In genomic region chr11:64249038-64249437, GRCh38 we compare ENCODE assay signal across 22 cellular contexts. TPM values are rescaled to one million over a fixed set of nuclear protein-coding genes. Genes with fewer than 3 reads are reported as not detected.
DNase-seq lines count a peak whose midpoint lies in the region; ATAC-seq lines count a peak whose summit lies in the region.
"Had no signal": no experiment of that assay in that cellular context is flagged by ENCODE, and none has a peak within 500 bp of the region (broad histone marks: within the 10 kb centered on the region; RNA-seq: fewer than 3 reads in every experiment).

No MANE protein-coding gene starts in this region.

- peak overlapping the region; percentile 92 to 100 (median 99); a peak in 20 of 22 replicates for H3K4me2 ChIP-seq in BLaER1 treated with 17β-estradiol and CSF1 and Interleukin-3, amounts not matched to agents 10 nM and 100 nM
- H3K4me2 ChIP-seq in mesenchymal stem cell (ENCODE audit: low read length, poor library complexity, severe bottlenecking): no peak overlapping the region

- peak overlapping the region in 1 of 10 experiments; percentile 8; a peak in 1 of 20 replicates for H3K4me3 ChIP-seq in BLaER1 treated with 17β-estradiol and CSF1 and Interleukin-3, amounts not matched to agents 10 nM and 100 nM
- 0 out of 2 replicates have a peak overlapping the region, but pooled peaks have one; percentile 3 for H3K4me3 ChIP-seq in HUES48 (ENCODE audit: low read depth, low read length)
- no peak overlapping the region for H3K4me3 ChIP-seq in mesenchymal stem cell (ENCODE audit: insufficient read depth in 1 of 2, low read depth in 1 of 2, low read length in 2 of 2)
- H3K4me3 ChIP-seq: lower lobe of right lung, vagina had no signal

- H3K4me1 Mint-ChIP-seq in activated T-helper 17 cell treated with anti-CD3 and anti-CD28 coated beads, Interleukin-2, amount 50 U/mL, for 72 hours: peaks cover 9% of the 10 kb centered on the region

- peaks cover 13 to 44% (median 32%) of the 10 kb centered on the region in 11 experiments; a peak in 21 of 22 replicates for H4K20me1 ChIP-seq in BLaER1 treated with 17β-estradiol and CSF1 and Interleukin-3, amounts not matched to agents 10 nM and 100 nM

- H3K4me3 Mint-ChIP-seq in activated T-helper 17 cell treated with anti-CD3 and anti-CD28 coated beads, Interleukin-2, amount 50 U/mL, for 72 hours: peak overlapping the region; percentile 11
- H3K4me3 Mint-ChIP-seq: activated CD8-positive, alpha-beta memory T cell treated with anti-CD3 and anti-CD28 coated beads, Interleukin-2, amount 10 ng/mL, durations not matched to agents 7 days and 5 days had no signal

- H2AK5ac ChIP-seq in mesenchymal stem cell (ENCODE audit: low read length, severe bottlenecking): no peak overlapping the region

- H3K27ac Mint-ChIP-seq in activated T-helper 17 cell treated with anti-CD3 and anti-CD28 coated beads, Interleukin-2, amount 50 U/mL, for 72 hours: no peak overlapping the region
- H3K27ac Mint-ChIP-seq: activated CD8-positive, alpha-beta memory T cell treated with anti-CD3 and anti-CD28 coated beads, Interleukin-2, amount 10 ng/mL, durations not matched to agents 7 days and 5 days had no signal

- 96% methylated on average over 4 of the region's 4 CpGs for WGBS in mesenchymal stem cell

- H3K36me3 Mint-ChIP-seq in activated T-helper 17 cell treated with anti-CD3 and anti-CD28 coated beads, Interleukin-2, amount 50 U/mL, for 72 hours (ENCODE audit: low read depth): peaks cover 31% of the 10 kb centered on the region
- H3K36me3 Mint-ChIP-seq: activated CD8-positive, alpha-beta memory T cell treated with anti-CD3 and anti-CD28 coated beads, Interleukin-2, amount 10 ng/mL, durations not matched to agents 7 days and 5 days had no signal

- no peak overlapping the region for H2BK5ac ChIP-seq in mesenchymal stem cell (ENCODE audit: low read depth, low read length, poor library complexity, severe bottlenecking)

- H3K9me3 ChIP-seq in BLaER1 treated with 17β-estradiol and CSF1 and Interleukin-3, amounts not matched to agents 10 nM and 100 nM (replicated peaks in 1 of 11): no peaks in the 10 kb centered on the region
- no peaks in the 10 kb centered on the region for H3K9me3 ChIP-seq in HUES48 (ENCODE audit: control insufficient read depth, insufficient read depth, low read length)
- H3K9me3 ChIP-seq in mesenchymal stem cell (ENCODE audit: control insufficient read depth, low read length): no peaks in the 10 kb centered on the region
- H3K9me3 ChIP-seq: lower lobe of right lung, vagina had no signal

- peaks cover 53 to 82% (median 77%) of the 10 kb centered on the region in 10 experiments for H3K4me1 ChIP-seq in BLaER1 treated with 17β-estradiol and CSF1 and Interleukin-3, amounts not matched to agents 10 nM and 100 nM
- H3K4me1 ChIP-seq in HUES48 (ENCODE audit: control insufficient read depth, insufficient read depth, low read length) (peaks cover 42% of the 10 kb centered on the region), mesenchymal stem cell (ENCODE audit: control insufficient read depth, insufficient read depth, low read depth, low read length) (peaks cover 43% of the 10 kb centered on the region)

- no peak overlapping the region for H3K23ac ChIP-seq in mesenchymal stem cell (ENCODE audit: low read length in 2 of 2)

- no peaks in the 10 kb centered on the region for H3K27me3 ChIP-seq in BLaER1 treated with 17β-estradiol and CSF1 and Interleukin-3, amounts not matched to agents 10 nM and 100 nM
- no peaks in the 10 kb centered on the region for H3K27me3 ChIP-seq in HUES48 (ENCODE audit: control insufficient read depth, insufficient read depth, low read length)
- H3K27me3 ChIP-seq in mesenchymal stem cell (ENCODE audit: control insufficient read depth in 1 of 2, insufficient read depth in 1 of 2, low read length in 2 of 2): no peaks in the 10 kb centered on the region
- H3K27me3 ChIP-seq: vagina had no signal

- H3K18ac ChIP-seq in mesenchymal stem cell (ENCODE audit: low read depth in 1 of 2, low read length in 2 of 2): no peak overlapping the region

- H3K79me1 ChIP-seq in mesenchymal stem cell (replicated peaks; ENCODE audit: low read length, poor library complexity, severe bottlenecking): peaks cover 12% of the 10 kb centered on the region

- H4K8ac ChIP-seq in mesenchymal stem cell (ENCODE audit: low read length): no peak overlapping the region

- no peaks in the 10 kb centered on the region for H3K9me3 Mint-ChIP-seq in activated T-helper 17 cell treated with anti-CD3 and anti-CD28 coated beads, Interleukin-2, amount 50 U/mL, for 72 hours

- peak overlapping the region in 6 of 11 experiments; percentile 28 to 95 (median 70); a peak in 10 of 22 replicates for H3K27ac ChIP-seq in BLaER1 treated with 17β-estradiol and CSF1 and Interleukin-3, amounts not matched to agents 10 nM and 100 nM
- peak overlapping the region; percentile 94 for H3K27ac ChIP-seq in HUES48 (ENCODE audit: low read depth, low read length)
- no peak overlapping the region for H3K27ac ChIP-seq in mesenchymal stem cell (ENCODE audit: low read length, poor library complexity, severe bottlenecking)
- H3K27ac ChIP-seq: lower lobe of right lung, vagina had no signal

- H2BK12ac ChIP-seq in mesenchymal stem cell (ENCODE audit: low read length in 2 of 2): no peak overlapping the region

- H4K91ac ChIP-seq in mesenchymal stem cell (ENCODE audit: low read length): peak overlapping the region; percentile 37

- H3K14ac ChIP-seq in mesenchymal stem cell (ENCODE audit: low read length in 2 of 2): no peak overlapping the region

- H2BK15ac ChIP-seq in mesenchymal stem cell (ENCODE audit: low read depth, poor library complexity, severe bottlenecking): no peak overlapping the region

- DNase-seq in mesenchymal stem cell (no peak), DMS 273 treated with DMSO at 0.1 percent for 48 hours (lab: John Stamatoyannopoulos, UW) (no peak), DMS79 (lab: John Stamatoyannopoulos, UW) (no peak), NCI-H1930 (lab: John Stamatoyannopoulos, UW) (no peak), kidney tubule cell (ENCODE audit: low spot score) (no peak)
- DNase-seq: activated CD4-positive, alpha-beta T cell treated with anti-CD3 and anti-CD28 coated beads for 1 hour; activated CD8-positive, alpha-beta memory T cell treated with anti-CD3 and anti-CD28 coated beads, Interleukin-2, amount 10 ng/mL, durations not matched to agents 7 days and 5 days; DMS79 treated with DMSO at 0.1 percent for 48 hours; erythroblast; foreskin fibroblast; GOT3; islet precursor cell; KG1; lower lobe of right lung; NCI-H1436; NCI-H526 treated with DMSO at 0.1 percent for 48 hours; nucleus accumbens; substantia nigra had no signal

- H2AFZ ChIP-seq in mesenchymal stem cell (ENCODE audit: low read depth, low read length): no peak overlapping the region

- no peaks in the 10 kb centered on the region for H3K27me3 Mint-ChIP-seq in activated T-helper 17 cell treated with anti-CD3 and anti-CD28 coated beads, Interleukin-2, amount 50 U/mL, for 72 hours
- H3K27me3 Mint-ChIP-seq: activated CD8-positive, alpha-beta memory T cell treated with anti-CD3 and anti-CD28 coated beads, Interleukin-2, amount 10 ng/mL, durations not matched to agents 7 days and 5 days had no signal

- H3K9ac ChIP-seq in BLaER1 treated with 17β-estradiol and CSF1 and Interleukin-3, amounts not matched to agents 10 nM and 100 nM: peak overlapping the region in 8 of 11 experiments; percentile 4 to 95 (median 84); a peak in 11 of 22 replicates
- H3K9ac ChIP-seq in HUES48 (ENCODE audit: low read depth, low read length) (no peak overlapping the region), mesenchymal stem cell (ENCODE audit: low read length) (peak overlapping the region; percentile 15)

- no peak for ATAC-seq in activated T-helper 17 cell treated with anti-CD3 and anti-CD28 coated beads, Interleukin-2, amount 50 U/mL, for 72 hours (replicated peaks)
- ATAC-seq: activated CD8-positive, alpha-beta memory T cell treated with anti-CD3 and anti-CD28 coated beads, Interleukin-2, amount 10 ng/mL, durations not matched to agents 7 days and 5 days; lower lobe of right lung had no signal

- H2BK120ac ChIP-seq in mesenchymal stem cell (ENCODE audit: low read depth, low read length): no peak overlapping the region

- peaks cover 4 to 15% (median 12%) of the 10 kb centered on the region in 11 experiments; a peak in 21 of 22 replicates for H3K36me3 ChIP-seq in BLaER1 treated with 17β-estradiol and CSF1 and Interleukin-3, amounts not matched to agents 10 nM and 100 nM
- H3K36me3 ChIP-seq in HUES48 (ENCODE audit: control insufficient read depth, insufficient read depth, low read length): peaks cover 9% of the 10 kb centered on the region
- peaks cover 4 to 12% of the 10 kb centered on the region in 2 experiments for H3K36me3 ChIP-seq in mesenchymal stem cell (ENCODE audit: control insufficient read depth in 1 of 2, insufficient read depth in 2 of 2, low read depth in 1 of 2, low read length in 2 of 2)

- no peak overlapping the region for H3K4ac ChIP-seq in mesenchymal stem cell (ENCODE audit: low read depth in 1 of 2, low read length in 2 of 2)

RNA-seq across cellular contexts. Expression of gene PLCB3, which starts 2.3 kb away (rescaled TPM):
- 10 to 100 TPM; 13.1 to 22.8 TPM for total RNA-seq in activated T-helper 17 cell treated with anti-CD3 and anti-CD28 coated beads, Interleukin-2, amount 50 U/mL, for 72 hours
- 22.4 TPM for polyA plus RNA-seq in mesenchymal stem cell (2013, experiment 1 of 2)
- polyA plus RNA-seq in mesenchymal stem cell (2013, experiment 2 of 2): 21.6 TPM

RNA-seq across cellular contexts. Expression of gene PPP1R14B, which starts 2.3 kb away (rescaled TPM):
- total RNA-seq in activated T-helper 17 cell treated with anti-CD3 and anti-CD28 coated beads, Interleukin-2, amount 50 U/mL, for 72 hours: 100 to 1,000 TPM; 236 to 276 TPM
- polyA plus RNA-seq in mesenchymal stem cell (2013, experiment 1 of 2): 279 TPM
- polyA plus RNA-seq in mesenchymal stem cell (2013, experiment 2 of 2): 281 TPM

RNA-seq across cellular contexts. Expression of gene FKBP2, which starts 8.1 kb away (rescaled TPM):
- total RNA-seq in activated T-helper 17 cell treated with anti-CD3 and anti-CD28 coated beads, Interleukin-2, amount 50 U/mL, for 72 hours: 10 to 100 TPM; 16.3 to 45.2 TPM
- 70.1 TPM for polyA plus RNA-seq in mesenchymal stem cell (2013, experiment 1 of 2)
- 68.6 TPM for polyA plus RNA-seq in mesenchymal stem cell (2013, experiment 2 of 2)

RNA-seq across cellular contexts. Expression of gene VEGFB, which starts 14.7 kb away (rescaled TPM):
- 10 to 100 TPM; 74.1 to 83.5 TPM for total RNA-seq in activated T-helper 17 cell treated with anti-CD3 and anti-CD28 coated beads, Interleukin-2, amount 50 U/mL, for 72 hours
- 139 TPM for polyA plus RNA-seq in mesenchymal stem cell (2013, experiment 1 of 2)
- 137 TPM for polyA plus RNA-seq in mesenchymal stem cell (2013, experiment 2 of 2)

RNA-seq across cellular contexts. Expression of gene DNAJC4, which starts 18.7 kb away (rescaled TPM):
- 10 to 100 TPM; 19.9 to 39.7 TPM for total RNA-seq in activated T-helper 17 cell treated with anti-CD3 and anti-CD28 coated beads, Interleukin-2, amount 50 U/mL, for 72 hours
- 38.5 TPM for polyA plus RNA-seq in mesenchymal stem cell (2013, experiment 1 of 2)
- 36.7 TPM for polyA plus RNA-seq in mesenchymal stem cell (2013, experiment 2 of 2)
